Comparison of ENCODE assay signal across 1 cellular context in genomic region chr19:18193388-18194207, GRCh38.
TF ChIP-seq lines count a peak whose summit lies in the region.

No MANE protein-coding gene starts in this region.

TF ChIP-seq in endothelial cell of umbilical vein, 7 proteins besides CTCF, POLR2A, EP300 and RAD21:
- TF ChIP-seq EZH2 (IDR thresholded peaks at IDR 0.05; ENCODE audit: borderline replicate concordance, low read depth, low read length, severe bottlenecking) (no peak), GATA2 (IDR thresholded peaks at IDR 0.05; ENCODE audit: insufficient read depth, insufficient read length, low read depth, low read length) (no peak), FOS (IDR thresholded peaks at IDR 0.05; ENCODE audit: borderline replicate concordance, insufficient read depth, low read length) (no peak), MAX (IDR thresholded peaks at IDR 0.05; ENCODE audit: insufficient read depth, insufficient read length) (no peak), JUN (IDR thresholded peaks at IDR 0.05; ENCODE audit: borderline replicate concordance, insufficient read depth, insufficient read length, low read depth) (no peak), POLR2AphosphoS5 (IDR thresholded peaks at IDR 0.05; ENCODE audit: insufficient read depth, low read depth, low read length) (no peak), MYC (IDR thresholded peaks at IDR 0.05; ENCODE audit: low read depth, low read length) (no peak)
TF ChIP-seq in endothelial cell of umbilical vein: peak in this region for 0.
